7 cellular contexts compared by ENCODE assay signal in the genomic region with DNA sequence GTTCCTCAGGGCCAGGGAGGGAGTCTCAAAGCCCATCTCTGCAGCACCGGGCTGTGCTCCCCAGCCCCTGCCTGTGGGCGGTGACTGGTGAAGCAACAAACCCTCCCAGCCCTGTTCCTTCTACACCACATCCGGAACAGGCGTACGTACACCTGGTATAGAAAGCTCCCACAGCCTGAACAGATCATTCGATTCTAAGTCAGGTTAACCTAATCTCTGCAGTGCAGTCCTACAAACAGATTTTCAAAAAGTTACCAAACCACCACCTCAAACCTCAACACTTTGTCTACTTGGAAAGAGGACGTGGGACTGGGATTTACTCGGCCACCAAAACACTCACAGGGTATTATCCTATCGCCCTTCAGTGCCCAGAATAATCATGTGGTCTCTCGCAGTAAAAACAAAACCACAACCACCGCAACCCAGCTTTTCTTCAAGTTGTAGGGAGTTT.
DNase-seq lines count a peak whose midpoint lies in the region; ATAC-seq, FAIRE-seq and TF ChIP-seq lines count a peak whose summit lies in the region.

No MANE protein-coding gene starts in this region.

- peaks cover 8 to 19% (median 17%) of the 10 kb centered on the region in 3 donors for H3K4me1 Mint-ChIP-seq in IgD-negative memory B cell
- peaks cover 14 to 19% (median 19%) of the 10 kb centered on the region in 3 donors for H3K4me1 Mint-ChIP-seq in naive B cell

- H3K27ac Mint-ChIP-seq in IgD-negative memory B cell (peak overlapping the region; percentile 5 to 64 (median 13)), naive B cell (peak overlapping the region in 5 of 6 donors; percentile 26 to 91 (median 78))

- H3K27me3 Mint-ChIP-seq in IgD-negative memory B cell, result peaks cover 3% of the 10 kb centered on the region
- no peaks in the 10 kb centered on the region for H3K27me3 Mint-ChIP-seq in naive B cell

- DNase-seq in GM20000 (ENCODE audit: low spot score), result peak; percentile 66
- DNase-seq in activated T-cell treated with anti-CD3 and anti-CD28 coated beads for 24 hours (ENCODE audit: low read depth), result peak; percentile 30
- DNase-seq in naive B cell, result peak; percentile 61
- DNase-seq in urothelium cell line (ENCODE audit: low spot score), result peak; percentile 1
- DNase-seq in RKO (ENCODE audit: low spot score), result no peak
- DNase-seq in EL, result no peak

- H3K36me3 Mint-ChIP-seq in IgD-negative memory B cell, result no peaks in the 10 kb centered on the region
- H3K36me3 Mint-ChIP-seq in naive B cell, result no peaks in the 10 kb centered on the region

- TF ChIP-seq CTCF in GM20000 (IDR thresholded peaks at IDR 0.05; ENCODE audit: extremely low read depth, missing control alignments), result no peak

- no peak for FAIRE-seq in urothelium cell line (lab: Jason Lieb, UNC)

- ATAC-seq in naive B cell (ENCODE audit: low read depth in 2 of 2), result peak; percentile 97 to 98

- H3K9me3 Mint-ChIP-seq in IgD-negative memory B cell, result no peaks in the 10 kb centered on the region
- peaks cover 0 to 5% (median 0%) of the 10 kb centered on the region in 7 donors for H3K9me3 Mint-ChIP-seq in naive B cell

- H3K4me3 Mint-ChIP-seq in IgD-negative memory B cell (peak overlapping the region in 3 of 4 donors; percentile 59 to 83 (median 74)), naive B cell (peak overlapping the region; percentile 58 to 80 (median 69))

Comparison
In these comparisons a context has a peak if more than half of its experiments do, and no peak if none do; other contexts are left out.
1. DNase-seq: peak in GM20000 (single experiment), activated T-cell treated with anti-CD3 and anti-CD28 coated beads for 24 hours (single experiment), naive B cell (single experiment) and urothelium cell line (single experiment); none in RKO (single experiment) and EL (single experiment).